Comparison of ENCODE assay signal across 9 cellular contexts in genomic region chr20:63082308-63082938, GRCh38.
DNase-seq lines count a peak whose midpoint lies in the region; ATAC-seq and TF ChIP-seq lines count a peak whose summit lies in the region.
"Had no signal": no experiment of that assay in that cellular context is flagged by ENCODE, and none has a peak within 500 bp of the region (broad histone marks: within the 10 kb centered on the region; RNA-seq: fewer than 3 reads in every experiment).

No MANE protein-coding gene starts in this region.

- 8 to 12% methylated on average over 13 of the region's 15 CpGs for WGBS in tibial nerve, 2 donors

- H3K4me2 ChIP-seq in HCT116 (ENCODE audit: low read length): no peak overlapping the region
- H3K4me2 ChIP-seq: PC-9 had no signal

- no peaks in the 10 kb centered on the region for H3K79me2 ChIP-seq in HCT116 (ENCODE audit: insufficient read depth, low read length)

- CTCF ChIA-PET in HCT116 (lab: Charles Lee): no interaction called here

- TF ChIP-seq POLR2A in HCT116 (IDR thresholded peaks at IDR 0.05; ENCODE audit: borderline replicate concordance, extremely low read depth, insufficient read depth, insufficient read length) (no peak), tibial nerve (IDR thresholded peaks at IDR 0.05) (no peak)

- peaks cover 0 to 6% of the 10 kb centered on the region in 2 experiments; a peak in 1 of 4 replicates for H3K9me3 ChIP-seq in HCT116 (ENCODE audit: control insufficient read depth in 1 of 2, insufficient read depth in 1 of 2, low read depth in 1 of 2, low read length in 2 of 2)
- peaks cover 0 to 37% (median 5%) of the 10 kb centered on the region in 4 donors for H3K9me3 ChIP-seq in tibial nerve

- peak; percentile 35 for DNase-seq in ACHN
- DNase-seq in HCT116 (ENCODE audit: low read depth, low spot score): no peak
- DNase-seq in activated T-cell treated with anti-CD3 and anti-CD28 coated beads, Interleukin-2, amount 50 U/mL, for 1 hour: peak; percentile 40
- DNase-seq in iPS-NIHi7 (ENCODE audit: extremely low spot score): peak; percentile 96
- DNase-seq in COLO668 (lab: John Stamatoyannopoulos, UW; ENCODE audit: unreplicated experiment): no peak
- DNase-seq in tibial nerve (ENCODE audit: low spot score in 2 of 2): no peak

- no peak for TF ChIP-seq EP300 in tibial nerve (IDR thresholded peaks at IDR 0.05)

- H2AFZ ChIP-seq in HCT116 (ENCODE audit: low read depth, low read length, poor library complexity, severe bottlenecking): no peak overlapping the region
- H2AFZ ChIP-seq: PC-9 had no signal

- H3K27me3 ChIP-seq in HCT116 (ENCODE audit: insufficient read depth, low read length): no peaks in the 10 kb centered on the region; the same call in 1 of the 2 replicates
- H3K27me3 ChIP-seq in tibial nerve: peaks cover 0 to 34% of the 10 kb centered on the region in 2 donors

- ATAC-seq in HCT116 (peak; percentile 64), HG02885 (IDR thresholded peaks at IDR 0.05; ENCODE audit: poor library complexity, unreplicated experiment) (no peak), GM18861 (IDR thresholded peaks at IDR 0.05; ENCODE audit: unreplicated experiment) (no peak)

- TF ChIP-seq CTCF in HCT116 (IDR thresholded peaks at IDR 0.05 in 2 of 3, conservative IDR thresholded peaks at IDR 0.05 in 1 of 3; ENCODE audit: borderline replicate concordance in 1 of 3, insufficient read depth in 1 of 3, low read depth in 2 of 3, low read length in 2 of 3) (no peak), tibial nerve (IDR thresholded peaks at IDR 0.05) (no peak)

- in situ Hi-C loops in ACHN (cut with HindIII; ENCODE audit: low pct_ligation_motif_present, low pct_unique_long_range_greater_than_20kb, low sequenced_read_pairs): no loop called here

- no peaks in the 10 kb centered on the region for H3K9me2 ChIP-seq in HCT116 (ENCODE audit: insufficient read depth)

- H3K4me1 ChIP-seq in HCT116 (ENCODE audit: control insufficient read depth in 1 of 2, insufficient read depth in 2 of 2, low read length in 2 of 2) (no peaks in the 10 kb centered on the region), tibial nerve (no peaks in the 10 kb centered on the region)

- POLR2A ChIA-PET in HCT116 (lab: Charles Lee): no interaction called here

- H3K36me3 ChIP-seq in HCT116 (ENCODE audit: control insufficient read depth in 1 of 2, insufficient read depth in 2 of 2, low read length in 2 of 2) (no peaks in the 10 kb centered on the region), tibial nerve (no peaks in the 10 kb centered on the region)

- H3K4me3 ChIP-seq in HCT116 (replicated peaks in 1 of 2; ENCODE audit: low read depth in 1 of 2, low read length in 2 of 2) (no peak overlapping the region), tibial nerve (no peak overlapping the region)
- H3K4me3 ChIP-seq: PC-9 had no signal

- no peak overlapping the region for H3K9ac ChIP-seq in HCT116 (ENCODE audit: low read length)

- TF ChIP-seq RAD21 in HCT116 (IDR thresholded peaks at IDR 0.05; ENCODE audit: low read depth): no peak

- BruUV-seq in HCT116 (replicated peaks; lab: Mats Ljungman, UMichigan): no TSS peak

- no peaks in the 10 kb centered on the region for H4K20me1 ChIP-seq in HCT116 (ENCODE audit: insufficient read depth)

- intact Hi-C loops in HCT116 (cut with micrococcal nuclease): no loop called here

- RAD21 ChIA-PET in HCT116 (lab: Charles Lee; ENCODE audit: low non-redundant PET in 1 of 2, low total read pairs in 2 of 2, uncharacterized antibody in 2 of 2, unreplicated experiment in 2 of 2): no interaction called here

- H3K27ac ChIP-seq in HCT116 (ENCODE audit: low read depth, low read length) (no peak overlapping the region), tibial nerve (no peak overlapping the region)
- H3K27ac ChIP-seq: PC-9 had no signal

TF ChIP-seq in HCT116, 20 proteins besides CTCF, POLR2A, EP300 and RAD21:
- TF ChIP-seq EZH2 (IDR thresholded peaks at IDR 0.05): no peak
- no peak for TF ChIP-seq FOSL1 (IDR thresholded peaks at IDR 0.05; ENCODE audit: low read depth)
- peak; percentile 92 for TF ChIP-seq REST (IDR thresholded peaks at IDR 0.05; ENCODE audit: low read depth)
- peak; percentile 76 for TF ChIP-seq TCF7L2 (IDR thresholded peaks at IDR 0.05; ENCODE audit: borderline replicate concordance, extremely low read depth, insufficient read depth, insufficient read length)
- no peak for TF ChIP-seq SIN3A (IDR thresholded peaks at IDR 0.05; ENCODE audit: low read depth)
- TF ChIP-seq YY1 (IDR thresholded peaks at IDR 0.05; ENCODE audit: extremely low read depth, insufficient replicate concordance, low read depth, low read length): no peak
- no peak for TF ChIP-seq ZFX (IDR thresholded peaks at IDR 0.05)
- no peak for TF ChIP-seq EGR1 (IDR thresholded peaks at IDR 0.05; ENCODE audit: low read depth)
- TF ChIP-seq ATF3 (IDR thresholded peaks at IDR 0.05): no peak
- TF ChIP-seq MAX (IDR thresholded peaks at IDR 0.05): no peak
- TF ChIP-seq JUND (IDR thresholded peaks at IDR 0.05): no peak
- TF ChIP-seq ZNF274 (IDR thresholded peaks at IDR 0.05; ENCODE audit: low read depth, low read length): no peak
- TF ChIP-seq POLR2AphosphoS5 (IDR thresholded peaks at IDR 0.05; ENCODE audit: low read depth, low read length): no peak
- no peak for TF ChIP-seq SP1 (IDR thresholded peaks at IDR 0.05; ENCODE audit: low read depth)
- TF ChIP-seq ELF1 (IDR thresholded peaks at IDR 0.05; ENCODE audit: borderline replicate concordance, low read depth): no peak
- TF ChIP-seq CEBPB (IDR thresholded peaks at IDR 0.05; ENCODE audit: low read depth): no peak
- TF ChIP-seq CBX3 (IDR thresholded peaks at IDR 0.05; ENCODE audit: low read depth): no peak
TF ChIP-seq in HCT116: peak in this region for 2.

Comparison
In these comparisons a context has a peak if more than half of its experiments do, and no peak if none do; other contexts are left out.
1. DNase-seq: peak in ACHN (single experiment), activated T-cell treated with anti-CD3 and anti-CD28 coated beads, Interleukin-2, amount 50 U/mL, for 1 hour (single experiment) and iPS-NIHi7 (single experiment); none in HCT116 (single experiment), COLO668 (single experiment) and tibial nerve (0 of 2).